ENCODE assay signal across 8 cellular contexts in the genomic region with DNA sequence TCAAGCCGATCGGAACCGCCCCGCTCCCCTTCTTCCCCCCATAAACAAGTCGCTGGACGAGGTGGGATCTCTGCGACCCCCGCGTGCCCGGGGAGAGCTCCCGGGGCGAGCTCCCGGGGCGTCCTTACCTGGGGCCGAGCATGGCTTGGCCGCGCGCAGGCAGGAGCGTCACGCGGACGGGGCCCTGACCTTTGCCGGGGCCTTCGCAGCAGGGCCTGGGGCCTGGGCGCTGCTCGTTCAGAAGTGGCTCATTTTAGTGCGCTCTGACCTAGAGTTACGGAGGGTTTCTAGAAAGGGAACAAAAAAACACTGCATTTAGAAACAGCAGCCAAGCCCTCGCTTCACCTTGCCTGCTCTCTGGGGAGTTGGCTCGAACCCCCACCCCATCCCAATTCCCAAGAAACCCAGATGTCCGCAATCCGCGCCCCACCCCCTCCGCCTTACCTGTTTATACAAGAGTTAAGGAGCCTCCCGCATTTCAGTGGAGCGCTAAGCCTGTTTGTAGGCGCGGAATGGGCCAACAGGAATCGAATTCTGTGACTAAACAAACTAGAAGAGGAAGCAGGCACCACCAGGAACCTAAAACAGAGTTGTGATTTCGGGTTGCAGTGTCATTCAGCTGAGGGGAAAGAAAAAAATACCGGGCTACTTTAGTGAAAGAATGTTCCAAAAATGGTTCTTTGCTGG. TPM values are rescaled to one million over a fixed set of nuclear protein-coding genes. Genes with fewer than 3 reads are reported as not detected.
DNase-seq lines count a peak whose midpoint lies in the region; ATAC-seq and TF ChIP-seq lines count a peak whose summit lies in the region.

No MANE protein-coding gene starts in this region.

- H3K4me1 Mint-ChIP-seq in Caco-2 (ENCODE audit: low read depth, unreplicated experiment) = peaks cover 25% of the 10 kb centered on the region
- H3K4me1 Mint-ChIP-seq in activated naive CD8-positive, alpha-beta T cell treated with anti-CD3 and anti-CD28 coated beads, Interleukin-2, amount 50 U/mL, for 24 hours = peaks cover 32% of the 10 kb centered on the region
- H3K4me1 Mint-ChIP-seq in stimulated activated naive CD8-positive, alpha-beta T cell treated with anti-CD3 and anti-CD28 coated beads, Interleukin-15, Interleukin-2, amounts not matched to agents 100 ng/mL and 50 ng/mL, for 24 hours (ENCODE audit: low read depth) = peaks cover 29% of the 10 kb centered on the region

- peak; percentile 59 for ATAC-seq in GM19395 (IDR thresholded peaks at IDR 0.05; ENCODE audit: unreplicated experiment)
- peak; percentile 67 for ATAC-seq in HG03432 (IDR thresholded peaks at IDR 0.05; ENCODE audit: unreplicated experiment)
- no peak for ATAC-seq in activated naive CD8-positive, alpha-beta T cell treated with anti-CD3 and anti-CD28 coated beads, Interleukin-2, amount 50 U/mL, for 24 hours

- H3K9me3 Mint-ChIP-seq in Caco-2 (ENCODE audit: unreplicated experiment) = no peaks in the 10 kb centered on the region
- no peaks in the 10 kb centered on the region for H3K9me3 Mint-ChIP-seq in activated naive CD8-positive, alpha-beta T cell treated with anti-CD3 and anti-CD28 coated beads, Interleukin-2, amount 50 U/mL, for 24 hours
- H3K9me3 Mint-ChIP-seq in stimulated activated naive CD8-positive, alpha-beta T cell treated with anti-CD3 and anti-CD28 coated beads, Interleukin-15, Interleukin-2, amounts not matched to agents 100 ng/mL and 50 ng/mL, for 24 hours = no peaks in the 10 kb centered on the region

- peak overlapping the region; percentile 94 for H3K27ac Mint-ChIP-seq in Caco-2 (ENCODE audit: unreplicated experiment)
- peak overlapping the region; percentile 18 for H3K27ac Mint-ChIP-seq in activated naive CD8-positive, alpha-beta T cell treated with anti-CD3 and anti-CD28 coated beads, Interleukin-2, amount 50 U/mL, for 24 hours
- peak overlapping the region; percentile 68 for H3K27ac Mint-ChIP-seq in stimulated activated naive CD8-positive, alpha-beta T cell treated with anti-CD3 and anti-CD28 coated beads, Interleukin-15, Interleukin-2, amounts not matched to agents 100 ng/mL and 50 ng/mL, for 24 hours

- H3K27me3 Mint-ChIP-seq in Caco-2 (ENCODE audit: insufficient read depth, unreplicated experiment) = no peaks in the 10 kb centered on the region
- H3K27me3 Mint-ChIP-seq in activated naive CD8-positive, alpha-beta T cell treated with anti-CD3 and anti-CD28 coated beads, Interleukin-2, amount 50 U/mL, for 24 hours = peaks cover 45% of the 10 kb centered on the region
- H3K27me3 Mint-ChIP-seq in stimulated activated naive CD8-positive, alpha-beta T cell treated with anti-CD3 and anti-CD28 coated beads, Interleukin-15, Interleukin-2, amounts not matched to agents 100 ng/mL and 50 ng/mL, for 24 hours = peaks cover 47% of the 10 kb centered on the region

- TF ChIP-seq CTCF in Caco-2 (IDR thresholded peaks at IDR 0.05; ENCODE audit: insufficient read depth in 1 of 2, low read depth in 1 of 2, low read length in 1 of 2, severe bottlenecking in 1 of 2, unreplicated experiment in 1 of 2) = no peak

- BruUV-seq in Caco-2 (replicated peaks; lab: Mats Ljungman, UMichigan) = no TSS peak

- H3K4me1 ChIP-seq in Caco-2 = peaks cover 12% of the 10 kb centered on the region

- H3K36me3 ChIP-seq in Caco-2 (ENCODE audit: control insufficient read depth, insufficient read depth, low read length) = no peaks in the 10 kb centered on the region; the same call in 1 of the 2 replicates

- no peaks in the 10 kb centered on the region for H3K27me3 ChIP-seq in Caco-2 (replicated peaks; ENCODE audit: control insufficient read depth, insufficient read depth, low read length)

- intact Hi-C loops in Caco-2 (cut with micrococcal nuclease; ENCODE audit: unreplicated experiment) = no loop called here

- H3K4me3 ChIP-seq in Caco-2 (ENCODE audit: low read depth, low read length) = no peak overlapping the region

- no peaks in the 10 kb centered on the region for H3K9me3 ChIP-seq in Caco-2

- H3K4me3 Mint-ChIP-seq in Caco-2 (ENCODE audit: unreplicated experiment) = peak overlapping the region; percentile 86
- H3K4me3 Mint-ChIP-seq in activated naive CD8-positive, alpha-beta T cell treated with anti-CD3 and anti-CD28 coated beads, Interleukin-2, amount 50 U/mL, for 24 hours = peak overlapping the region; percentile 71
- peak overlapping the region; percentile 80 for H3K4me3 Mint-ChIP-seq in stimulated activated naive CD8-positive, alpha-beta T cell treated with anti-CD3 and anti-CD28 coated beads, Interleukin-15, Interleukin-2, amounts not matched to agents 100 ng/mL and 50 ng/mL, for 24 hours

- CTCF ChIA-PET in Caco-2 (lab: Charles Lee) = no interaction called here

- POLR2A ChIA-PET in Caco-2 (lab: Charles Lee) = no interaction called here

- DNase-seq in Caco-2 = peak in 1 of 2 experiments; percentile 45
- DNase-seq in activated naive CD8-positive, alpha-beta T cell treated with anti-CD3 and anti-CD28 coated beads, Interleukin-2, amount 50 U/mL, for 24 hours = peak; percentile 10
- DNase-seq in kidney glomerular epithelial cell (lab: John Stamatoyannopoulos, UW) = peak; percentile 10
- DNase-seq in DMS114 treated with DMSO at 0.1 percent for 48 hours (lab: John Stamatoyannopoulos, UW; ENCODE audit: unreplicated experiment) = no peak
- DNase-seq in NCI-H774 (lab: John Stamatoyannopoulos, UW) = no peak

- peaks cover 11% of the 10 kb centered on the region for H3K36me3 Mint-ChIP-seq in Caco-2 (ENCODE audit: insufficient read depth, unreplicated experiment)
- H3K36me3 Mint-ChIP-seq in activated naive CD8-positive, alpha-beta T cell treated with anti-CD3 and anti-CD28 coated beads, Interleukin-2, amount 50 U/mL, for 24 hours (ENCODE audit: low read depth) = no peaks in the 10 kb centered on the region
- H3K36me3 Mint-ChIP-seq in stimulated activated naive CD8-positive, alpha-beta T cell treated with anti-CD3 and anti-CD28 coated beads, Interleukin-15, Interleukin-2, amounts not matched to agents 100 ng/mL and 50 ng/mL, for 24 hours (ENCODE audit: low read depth) = no peaks in the 10 kb centered on the region

RNA-seq across cellular contexts. Expression of a gene that starts 0.8 kb away (rescaled TPM):
- total RNA-seq in Caco-2 (2022) = 59.1 and 62.1 TPM in 2 replicates

Comparison
In these comparisons a context has a peak if more than half of its experiments do, and no peak if none do; other contexts are left out.
1. DNase-seq: peak in activated naive CD8-positive, alpha-beta T cell treated with anti-CD3 and anti-CD28 coated beads, Interleukin-2, amount 50 U/mL, for 24 hours (single experiment) and kidney glomerular epithelial cell (single experiment); none in DMS114 treated with DMSO at 0.1 percent for 48 hours (single experiment) and NCI-H774 (single experiment).
2. H3K27ac Mint-ChIP-seq: peak in every context shown above with its lines; median percentile 94 in Caco-2; 68 in stimulated activated naive CD8-positive, alpha-beta T cell treated with anti-CD3 and anti-CD28 coated beads, Interleukin-15, Interleukin-2, amounts not matched to agents 100 ng/mL and 50 ng/mL, for 24 hours; 18 in activated naive CD8-positive, alpha-beta T cell treated with anti-CD3 and anti-CD28 coated beads, Interleukin-2, amount 50 U/mL, for 24 hours.
3. Peak in every context shown above with its lines, with median percentiles within 50 percentile points of each other: H3K4me3 Mint-ChIP-seq.